14 cellular contexts compared by ENCODE assay signal in the genomic region with DNA sequence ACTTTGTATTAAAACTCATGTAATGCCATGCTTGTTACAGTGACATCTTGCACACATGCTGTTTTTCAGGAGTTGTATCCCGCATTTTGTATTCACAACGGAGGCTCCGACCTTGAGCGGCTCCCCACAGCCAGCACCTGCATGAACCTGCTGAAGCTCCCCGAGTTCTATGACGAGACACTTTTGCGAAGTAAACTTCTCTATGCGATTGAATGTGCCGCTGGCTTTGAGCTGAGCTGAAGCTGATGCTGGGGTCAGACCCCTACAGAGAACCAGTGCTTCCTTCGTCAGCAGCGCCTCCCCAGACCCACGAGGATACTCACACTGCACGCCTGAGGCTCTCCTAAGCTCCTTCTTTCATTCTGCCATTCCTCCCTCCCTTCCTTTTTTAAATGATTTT.
"Had no signal": no experiment of that assay in that cellular context is flagged by ENCODE, and none has a peak within 500 bp of the region (broad histone marks: within the 10 kb centered on the region; RNA-seq: fewer than 3 reads in every experiment).

No MANE protein-coding gene starts in this region.

- ATAC-seq: heart left ventricle; left colon; naive thymus-derived CD4-positive, alpha-beta T cell had no signal

- FAIRE-seq: colon, small intestine had no signal

- H3K27me3 Mint-ChIP-seq: dendritic cell treated with granulocyte-macrophage colony-stimulating factor and Interleukin-4, amounts not matched to agents 40 ng/mL and 50 ng/mL, for 4 days; naive thymus-derived CD4-positive, alpha-beta T cell had no signal

- H3K9me3 Mint-ChIP-seq: dendritic cell treated with granulocyte-macrophage colony-stimulating factor and Interleukin-4, amounts not matched to agents 40 ng/mL and 50 ng/mL, for 4 days; endodermal cell; naive thymus-derived CD4-positive, alpha-beta T cell; nephron progenitor cell had no signal

- H3K4me3 Mint-ChIP-seq: dendritic cell treated with granulocyte-macrophage colony-stimulating factor and Interleukin-4, amounts not matched to agents 40 ng/mL and 50 ng/mL, for 4 days; endodermal cell; naive thymus-derived CD4-positive, alpha-beta T cell; nephron progenitor cell had no signal

- H3K27ac Mint-ChIP-seq: dendritic cell treated with granulocyte-macrophage colony-stimulating factor and Interleukin-4, amounts not matched to agents 40 ng/mL and 50 ng/mL, for 4 days; endodermal cell; naive thymus-derived CD4-positive, alpha-beta T cell; nephron progenitor cell had no signal

- DNase-seq: endodermal cell; foreskin melanocyte; heart left ventricle; hippocampal formation; left colon; mesendoderm; naive thymus-derived CD4-positive, alpha-beta T cell; nephron progenitor cell; small intestine; stimulated activated CD4-positive, alpha-beta T cell treated with anti-CD3 and anti-CD28 coated beads, Interleukin-12 subunit alpha, Interleukin-12 subunit beta, amount 100 ng/mL, for 4 hours; stimulated activated naive CD4-positive, alpha-beta T cell treated with Interleukin-2 at 50 U/mL for 16 hours; trophoblast cell had no signal
